Comparison of ENCODE assay signal across 1 cellular context in genomic region chr18:66160007-66160406, GRCh38.
TF ChIP-seq lines count a peak whose summit lies in the region.

No MANE protein-coding gene starts in this region.

TF ChIP-seq in WTC11, 78 proteins besides CTCF, POLR2A, EP300 and RAD21 (continued from another document):
- TF ChIP-seq MLX (CRISPR knock-in tag; IDR thresholded peaks at IDR 0.05) (no peak), FOXP4 (CRISPR knock-in tag; IDR thresholded peaks at IDR 0.05) (no peak), ATF3 (CRISPR knock-in tag; conservative IDR thresholded peaks at IDR 0.05) (no peak), ZBTB21 (CRISPR knock-in tag; IDR thresholded peaks at IDR 0.05; ENCODE audit: borderline replicate concordance) (no peak), ZNF317 (CRISPR knock-in tag; IDR thresholded peaks at IDR 0.05; ENCODE audit: borderline replicate concordance, low read depth) (no peak), ZNF512 (CRISPR knock-in tag; IDR thresholded peaks at IDR 0.05; ENCODE audit: borderline replicate concordance) (no peak), SOX15 (CRISPR knock-in tag; IDR thresholded peaks at IDR 0.05) (no peak), NR1H2 (CRISPR knock-in tag; IDR thresholded peaks at IDR 0.05) (no peak)
